14 cellular contexts compared by ENCODE assay signal in genomic region chrX:44997888-44998287, GRCh38.
DNase-seq lines count a peak whose midpoint lies in the region; ATAC-seq and TF ChIP-seq lines count a peak whose summit lies in the region.
"Had no signal": no experiment of that assay in that cellular context is flagged by ENCODE, and none has a peak within 500 bp of the region (broad histone marks: within the 10 kb centered on the region; RNA-seq: fewer than 3 reads in every experiment).

No MANE protein-coding gene starts in this region.

- no peak overlapping the region for H3K27ac ChIP-seq in stomach
- H3K27ac ChIP-seq: lower lobe of right lung, thyroid gland had no signal

- H3K4me3 ChIP-seq in stomach, result no peak overlapping the region
- H3K4me3 ChIP-seq: heart left ventricle, lower lobe of right lung, thyroid gland had no signal

- WGBS in stomach, 5 donors, result 42 to 83% (median 57%) methylated on average over 1 of the region's 1 CpG

- no peak for TF ChIP-seq EP300 in stomach (IDR thresholded peaks at IDR 0.05)

- peaks cover 0 to 8% (median 2%) of the 10 kb centered on the region in 4 donors for H3K36me3 ChIP-seq in stomach
- H3K36me3 ChIP-seq: heart left ventricle, lower lobe of right lung, thyroid gland had no signal

- CTCF ChIA-PET in activated naive CD4-positive, alpha-beta T cell treated with anti-CD3 and anti-CD28 coated beads for 36 hours (lab: Charles Lee), result no interaction called here

- peaks cover 5% of the 10 kb centered on the region for H3K36me3 Mint-ChIP-seq in activated naive CD4-positive, alpha-beta T cell treated with anti-CD3 and anti-CD28 coated beads for 36 hours (ENCODE audit: low read depth)
- H3K36me3 Mint-ChIP-seq in central memory CD8-positive, alpha-beta T cell (ENCODE audit: insufficient read depth), result peaks cover 9% of the 10 kb centered on the region

- no peaks in the 10 kb centered on the region for H3K27me3 Mint-ChIP-seq in activated naive CD4-positive, alpha-beta T cell treated with anti-CD3 and anti-CD28 coated beads for 36 hours (ENCODE audit: low read depth)
- H3K27me3 Mint-ChIP-seq in central memory CD8-positive, alpha-beta T cell, result no peaks in the 10 kb centered on the region
- H3K27me3 Mint-ChIP-seq in stimulated activated naive CD8-positive, alpha-beta T cell treated with anti-CD3 and anti-CD28 coated beads, Interleukin-15, amount 100 ng/mL, for 72 hours, result no peaks in the 10 kb centered on the region

- DNase-seq in activated naive CD4-positive, alpha-beta T cell treated with anti-CD3 and anti-CD28 coated beads for 36 hours, result peak; percentile 8
- DNase-seq in activated naive CD4-positive, alpha-beta T cell treated with anti-CD3 and anti-CD28 coated beads, Interleukin-2, amount 50 U/mL, for 16 hours, result no peak
- DNase-seq in central memory CD8-positive, alpha-beta T cell (ENCODE audit: low spot score in 2 of 2), result no peak
- DNase-seq in stimulated activated naive CD8-positive, alpha-beta T cell treated with anti-CD3 and anti-CD28 coated beads, Interleukin-15, amount 100 ng/mL, for 72 hours, result no peak
- DNase-seq in stomach, result no peak
- DNase-seq: activated CD4-positive, CD25-positive, alpha-beta regulatory T cell treated with anti-CD3 and anti-CD28 coated beads, Interleukin-2, amount 50 U/mL, for 72 hours; effector memory CD4-positive, alpha-beta T cell; heart left ventricle; thyroid gland had no signal

- peak overlapping the region; percentile 78 for H3K27ac Mint-ChIP-seq in activated naive CD4-positive, alpha-beta T cell treated with anti-CD3 and anti-CD28 coated beads for 36 hours
- peak overlapping the region; percentile 50 for H3K27ac Mint-ChIP-seq in central memory CD8-positive, alpha-beta T cell (ENCODE audit: low read depth)
- peak overlapping the region; percentile 1 to 29 for H3K27ac Mint-ChIP-seq in stimulated activated naive CD8-positive, alpha-beta T cell treated with anti-CD3 and anti-CD28 coated beads, Interleukin-15, amount 100 ng/mL, for 72 hours

- intact Hi-C loops in activated naive CD4-positive, alpha-beta T cell treated with anti-CD3 and anti-CD28 coated beads for 36 hours (cut with micrococcal nuclease), result loop anchor here (2.0 to 5.0 kb wide), 2 partner anchors 74 to 125 kb away; partner anchors contain the start of gene KDM6A
- intact Hi-C loops in stomach (cut with DNase I; ENCODE audit: low total_unique reads), result no loop called here

- H3K9me3 ChIP-seq in stomach, result no peaks in the 10 kb centered on the region
- H3K9me3 ChIP-seq: heart left ventricle, lower lobe of right lung, thyroid gland had no signal

- no peak for TF ChIP-seq POLR2A in stomach (IDR thresholded peaks at IDR 0.05)

- no peak for TF ChIP-seq CTCF in stomach (IDR thresholded peaks at IDR 0.05)

- peaks cover 0 to 49% (median 19%) of the 10 kb centered on the region in 4 donors for H3K4me1 ChIP-seq in stomach

- no peaks in the 10 kb centered on the region for H3K27me3 ChIP-seq in stomach
- H3K27me3 ChIP-seq: heart left ventricle, thyroid gland had no signal

- ATAC-seq in HG02610 (IDR thresholded peaks at IDR 0.05; ENCODE audit: unreplicated experiment) (peak; percentile 52), GM21723 (IDR thresholded peaks at IDR 0.05; ENCODE audit: unreplicated experiment) (no peak), HG03025 (IDR thresholded peaks at IDR 0.05; ENCODE audit: low FRiP score, unreplicated experiment) (no peak)
- ATAC-seq in central memory CD8-positive, alpha-beta T cell (replicated peaks; ENCODE audit: extremely low read depth, poor library complexity, severe bottlenecking), result no peak
- ATAC-seq in stimulated activated naive CD8-positive, alpha-beta T cell treated with anti-CD3 and anti-CD28 coated beads, Interleukin-15, amount 100 ng/mL, for 72 hours, result no peak
- ATAC-seq: Right ventricle myocardium inferior had no signal

- H3K4me3 Mint-ChIP-seq in activated naive CD4-positive, alpha-beta T cell treated with anti-CD3 and anti-CD28 coated beads for 36 hours, result peak overlapping the region; percentile 27
- H3K4me3 Mint-ChIP-seq in central memory CD8-positive, alpha-beta T cell, result no peak overlapping the region
- peak overlapping the region; percentile 44 to 52 for H3K4me3 Mint-ChIP-seq in stimulated activated naive CD8-positive, alpha-beta T cell treated with anti-CD3 and anti-CD28 coated beads, Interleukin-15, amount 100 ng/mL, for 72 hours

- H3K9me3 Mint-ChIP-seq in activated naive CD4-positive, alpha-beta T cell treated with anti-CD3 and anti-CD28 coated beads for 36 hours, result peaks cover 3% of the 10 kb centered on the region
- no peaks in the 10 kb centered on the region for H3K9me3 Mint-ChIP-seq in central memory CD8-positive, alpha-beta T cell
- H3K9me3 Mint-ChIP-seq in stimulated activated naive CD8-positive, alpha-beta T cell treated with anti-CD3 and anti-CD28 coated beads, Interleukin-15, amount 100 ng/mL, for 72 hours, result peaks cover 0 to 5% of the 10 kb centered on the region in 2 donors

- peaks cover 68% of the 10 kb centered on the region for H3K4me1 Mint-ChIP-seq in activated naive CD4-positive, alpha-beta T cell treated with anti-CD3 and anti-CD28 coated beads for 36 hours (ENCODE audit: low read depth)
- H3K4me1 Mint-ChIP-seq in central memory CD8-positive, alpha-beta T cell, result peaks cover 58% of the 10 kb centered on the region
- H3K4me1 Mint-ChIP-seq in stimulated activated naive CD8-positive, alpha-beta T cell treated with anti-CD3 and anti-CD28 coated beads, Interleukin-15, amount 100 ng/mL, for 72 hours, result peaks cover 54% of the 10 kb centered on the region

Comparison
In these comparisons a context has a peak if more than half of its experiments do, and no peak if none do; other contexts are left out.
1. H3K27ac Mint-ChIP-seq: peak in every context shown above with its lines; median percentile 78 in activated naive CD4-positive, alpha-beta T cell treated with anti-CD3 and anti-CD28 coated beads for 36 hours; 50 in central memory CD8-positive, alpha-beta T cell; 15 in stimulated activated naive CD8-positive, alpha-beta T cell treated with anti-CD3 and anti-CD28 coated beads, Interleukin-15, amount 100 ng/mL, for 72 hours.